ENCODE assay signal across 9 cellular contexts in genomic region chr19:4908781-4909171, GRCh38. TPM values are rescaled to one million over a fixed set of nuclear protein-coding genes. Genes with fewer than 3 reads are reported as not detected.
DNase-seq lines count a peak whose midpoint lies in the region; ATAC-seq, FAIRE-seq and TF ChIP-seq lines count a peak whose summit lies in the region.
"Had no signal": no experiment of that assay in that cellular context is flagged by ENCODE, and none has a peak within 500 bp of the region (broad histone marks: within the 10 kb centered on the region; RNA-seq: fewer than 3 reads in every experiment).

No MANE protein-coding gene starts in this region.

- H3K27me3 Mint-ChIP-seq in Calu3 (ENCODE audit: unreplicated experiment), result no peaks in the 10 kb centered on the region
- H3K27me3 Mint-ChIP-seq in activated naive CD8-positive, alpha-beta T cell treated with anti-CD3 and anti-CD28 coated beads, Interleukin-2, amount 10 ng/mL, durations not matched to agents 7 days and 5 days, result no peaks in the 10 kb centered on the region
- no peaks in the 10 kb centered on the region for H3K27me3 Mint-ChIP-seq in natural killer cell (ENCODE audit: low read depth in 2 of 2)

- TF ChIP-seq CTCF in Calu3 (IDR thresholded peaks at IDR 0.05; ENCODE audit: unreplicated experiment) (no peak), IMR-90 (conservative IDR thresholded peaks at IDR 0.05; ENCODE audit: low read depth, low read length) (no peak), natural killer cell (IDR thresholded peaks at IDR 0.05) (no peak), adrenal gland (IDR thresholded peaks at IDR 0.05) (no peak)

- H3K27ac Mint-ChIP-seq in Calu3 (ENCODE audit: unreplicated experiment) (no peak overlapping the region), natural killer cell (no peak overlapping the region)
- H3K27ac Mint-ChIP-seq in activated naive CD8-positive, alpha-beta T cell treated with anti-CD3 and anti-CD28 coated beads, Interleukin-2, amount 10 ng/mL, durations not matched to agents 7 days and 5 days, result no peak overlapping the region

- H3K27me3 ChIP-seq in IMR-90 (ENCODE audit: control insufficient read depth, insufficient read depth, low read length) (no peaks in the 10 kb centered on the region), adrenal gland (peaks cover 10% of the 10 kb centered on the region)

- peaks cover 0 to 30% of the 10 kb centered on the region in 2 experiments; a peak in 2 of 4 replicates for H3K79me1 ChIP-seq in IMR-90 (ENCODE audit: low read depth in 1 of 2, low read length in 2 of 2)

- no peak overlapping the region for H2BK20ac ChIP-seq in IMR-90 (ENCODE audit: low read depth, low read length)

- H3K4me1 Mint-ChIP-seq in Calu3 (ENCODE audit: low read depth, unreplicated experiment) (peaks cover 24% of the 10 kb centered on the region), natural killer cell (peaks cover 39 to 46% of the 10 kb centered on the region in 2 donors)
- H3K4me1 Mint-ChIP-seq in activated naive CD8-positive, alpha-beta T cell treated with anti-CD3 and anti-CD28 coated beads, Interleukin-2, amount 10 ng/mL, durations not matched to agents 7 days and 5 days, result peaks cover 24% of the 10 kb centered on the region

- H4K20me1 ChIP-seq in IMR-90 (ENCODE audit: insufficient read depth, low read length), result peaks cover 8% of the 10 kb centered on the region

- H2AFZ ChIP-seq in IMR-90 (replicated peaks; ENCODE audit: low read length, poor library complexity), result peak overlapping the region; percentile 94

- H3K36me3 Mint-ChIP-seq in Calu3 (ENCODE audit: insufficient read depth, unreplicated experiment) (peaks cover 26% of the 10 kb centered on the region), natural killer cell (no peaks in the 10 kb centered on the region)
- peaks cover 17% of the 10 kb centered on the region for H3K36me3 Mint-ChIP-seq in activated naive CD8-positive, alpha-beta T cell treated with anti-CD3 and anti-CD28 coated beads, Interleukin-2, amount 10 ng/mL, durations not matched to agents 7 days and 5 days

- no peaks in the 10 kb centered on the region for H3K9me3 ChIP-seq in IMR-90 (ENCODE audit: control insufficient read depth, insufficient read depth, low read length)
- no peaks in the 10 kb centered on the region for H3K9me3 ChIP-seq in adrenal gland (replicated peaks in 1 of 3)

- no peak overlapping the region for H3K18ac ChIP-seq in IMR-90 (ENCODE audit: low read depth, low read length)

- H3K9me3 Mint-ChIP-seq in Calu3 (ENCODE audit: low read depth, unreplicated experiment), result no peaks in the 10 kb centered on the region
- H3K9me3 Mint-ChIP-seq in activated naive CD8-positive, alpha-beta T cell treated with anti-CD3 and anti-CD28 coated beads, Interleukin-2, amount 10 ng/mL, durations not matched to agents 7 days and 5 days, result no peaks in the 10 kb centered on the region
- H3K9me3 Mint-ChIP-seq in natural killer cell, result no peaks in the 10 kb centered on the region

- H3K4me3 ChIP-seq in IMR-90 (ENCODE audit: insufficient read depth, low read depth, low read length) (no peak overlapping the region), adrenal gland (no peak overlapping the region)

- BruUV-seq in Calu3 (replicated peaks; lab: Mats Ljungman, UMichigan) (no TSS peak), IMR-90 (replicated peaks; lab: Mats Ljungman, UMichigan) (no TSS peak)

- H3K4me1 ChIP-seq in IMR-90 (ENCODE audit: control insufficient read depth, insufficient read depth, low read length) (peaks cover 18% of the 10 kb centered on the region), adrenal gland (replicated peaks in 1 of 2) (peaks cover 12 to 23% of the 10 kb centered on the region in 2 donors)

- in situ Hi-C loops in IMR-90 (cut with MboI; ENCODE audit: low sequenced_read_pairs), result no loop called here

- peak overlapping the region; percentile 43 for H2AK5ac ChIP-seq in IMR-90 (ENCODE audit: low read depth, low read length)

- 70% methylated on average over 7 of the region's 17 CpGs; no CpG with 5 or more reads in 1 of the 2 experiments for WGBS in IMR-90 (ENCODE audit: extremely low coverage in 2 of 2, insufficient read length in 1 of 2), 2 experiments
- WGBS in adrenal gland, 4 donors, result 69 to 82% (median 71%) methylated on average over 6 to 17 of the region's 17 CpGs

- FAIRE-seq in H54 (lab: Jason Lieb, UNC), result no peak
- FAIRE-seq: G401.6 had no signal

- 0 out of 2 replicates have a peak overlapping the region, but pooled peaks have one; percentile 23 for H3K4ac ChIP-seq in IMR-90 (ENCODE audit: low read depth, low read length)

- peak overlapping the region in 1 of 2 experiments; percentile 48; a peak in 1 of 4 replicates for H4K8ac ChIP-seq in IMR-90 (ENCODE audit: low read depth in 2 of 2, low read length in 2 of 2)

- intact Hi-C loops in Calu3 (cut with micrococcal nuclease; ENCODE audit: unreplicated experiment) (no loop called here), IMR-90 (cut with micrococcal nuclease) (no loop called here), natural killer cell (cut with micrococcal nuclease) (no loop called here), adrenal gland (cut with DNase I) (no loop called here)

- dilution Hi-C loops in IMR-90 (cut with HindIII; ENCODE audit: low sequenced_read_pairs, unreplicated experiment), result no loop called here

- H4K91ac ChIP-seq in IMR-90 (ENCODE audit: insufficient read depth, low read depth, low read length), result peak overlapping the region; percentile 31; the same call in 1 of the 2 replicates

- peak overlapping the region; percentile 66 for H3K4me3 Mint-ChIP-seq in Calu3 (ENCODE audit: low read depth, unreplicated experiment)
- H3K4me3 Mint-ChIP-seq in activated naive CD8-positive, alpha-beta T cell treated with anti-CD3 and anti-CD28 coated beads, Interleukin-2, amount 10 ng/mL, durations not matched to agents 7 days and 5 days, result peak overlapping the region; percentile 59
- H3K4me3 Mint-ChIP-seq in natural killer cell, result peak overlapping the region; percentile 49

- no peak overlapping the region for H3K23ac ChIP-seq in IMR-90 (ENCODE audit: low read depth, low read length)

- no peak overlapping the region for H2BK5ac ChIP-seq in IMR-90 (ENCODE audit: low read depth, low read length, poor library complexity, severe bottlenecking)

- H3K9me1 ChIP-seq in IMR-90 (ENCODE audit: insufficient read depth, low read length), result peaks cover 4% of the 10 kb centered on the region; the same call in 1 of the 2 replicates

- no peak overlapping the region for H3K56ac ChIP-seq in IMR-90 (ENCODE audit: extremely low read depth, insufficient read depth, low read length)

- DNase-seq in Calu3 (no peak), IMR-90 (no peak), natural killer cell (no peak), H54 (ENCODE audit: insufficient read length, low spot score) (no peak), adrenal gland (no peak)
- no peak for DNase-seq in activated naive CD8-positive, alpha-beta T cell treated with anti-CD3 and anti-CD28 coated beads, Interleukin-2, amount 10 ng/mL, durations not matched to agents 7 days and 5 days

- H2BK120ac ChIP-seq in IMR-90 (ENCODE audit: low read depth, low read length), result peak overlapping the region; percentile 9; the same call in 1 of the 2 replicates

- H3K4me2 ChIP-seq in IMR-90 (ENCODE audit: low read depth, low read length), result no peak overlapping the region

- H2AK9ac ChIP-seq in IMR-90 (replicated peaks; ENCODE audit: low read depth, low read length, poor library complexity), result peak overlapping the region; percentile 88

- TF ChIP-seq POLR2A in IMR-90 (IDR thresholded peaks at IDR 0.05; ENCODE audit: low read depth, low read length), result no peak
- no peak for TF ChIP-seq POLR2A in H54 (IDR thresholded peaks at IDR 0.05; ENCODE audit: low read depth, low read length)
- no peak for TF ChIP-seq POLR2A in adrenal gland (IDR thresholded peaks at IDR 0.05)

- no peaks in the 10 kb centered on the region; the same call in 1 of the 2 replicates for H3K36me3 ChIP-seq in IMR-90 (ENCODE audit: control insufficient read depth, insufficient read depth, low read length)
- H3K36me3 ChIP-seq in adrenal gland (replicated peaks in 1 of 2), result no peaks in the 10 kb centered on the region

- POLR2A ChIA-PET in IMR-90 (lab: Charles Lee; ENCODE audit: unreplicated experiment), result interaction anchor here (0.6 kb wide), 2 partner anchors 42 to 121 kb away, joined by 7 read pairs; no protein-coding TSS in a partner anchor
- POLR2A ChIA-PET in activated naive CD8-positive, alpha-beta T cell treated with anti-CD3 and anti-CD28 coated beads, Interleukin-2, amount 10 ng/mL, durations not matched to agents 7 days and 5 days (lab: Charles Lee), result no interaction called here

- no peak overlapping the region for H2BK15ac ChIP-seq in IMR-90 (ENCODE audit: low read depth, low read length)

- CTCF ChIA-PET in Calu3 (lab: Charles Lee) (no interaction called here), IMR-90 (lab: Yijun Ruan, JAX) (no interaction called here)

- no peak overlapping the region for H3K9ac ChIP-seq in IMR-90 (ENCODE audit: low read depth, low read length)

- no peak overlapping the region for H3K14ac ChIP-seq in IMR-90 (replicated peaks; ENCODE audit: low read depth, low read length)

- ATAC-seq in IMR-90 (ENCODE audit: low read depth) (no peak), natural killer cell (no peak), HG02759 (IDR thresholded peaks at IDR 0.05; ENCODE audit: unreplicated experiment) (no peak), HG02970 (IDR thresholded peaks at IDR 0.05; ENCODE audit: low FRiP score, unreplicated experiment) (no peak)
- ATAC-seq in activated naive CD8-positive, alpha-beta T cell treated with anti-CD3 and anti-CD28 coated beads, Interleukin-2, amount 10 ng/mL, durations not matched to agents 7 days and 5 days (ENCODE audit: low read depth), result no peak

- no peak overlapping the region for H4K5ac ChIP-seq in IMR-90 (ENCODE audit: low read depth, low read length)

- TF ChIP-seq RAD21 in IMR-90 (IDR thresholded peaks at IDR 0.05; ENCODE audit: low read length), result no peak

- no peak overlapping the region; the same call in 1 of the 2 replicates for H3K27ac ChIP-seq in IMR-90 (ENCODE audit: insufficient read depth, low read length)
- H3K27ac ChIP-seq in adrenal gland, result no peak overlapping the region

RNA-seq across cellular contexts. Expression of gene UHRF1, which starts 0.5 kb away (rescaled TPM):
- 41.0 and 45.2 TPM in 2 replicates for total RNA-seq in Calu3 (2022)
- total RNA-seq in IMR-90 (2012; rRNA removed), result 57.4 and 70.3 TPM in 2 replicates
- 47.4 and 49.2 TPM in 2 replicates for polyA plus RNA-seq in IMR-90 (2012; rRNA removed)
- polyA plus RNA-seq in IMR-90 (2012; cell fraction: cytosol; rRNA removed), result 32.5 and 35.1 TPM in 2 replicates
- 42.0 and 73.3 TPM in 2 replicates for polyA plus RNA-seq in IMR-90 (2012; cell fraction: nucleus; rRNA removed; ENCODE audit: low replicate concordance)
- total RNA-seq in activated naive CD8-positive, alpha-beta T cell treated with anti-CD3 and anti-CD28 coated beads, Interleukin-2, amount 10 ng/mL, durations not matched to agents 7 days and 5 days, result 100 to 1,000 TPM in 1 of 2 experiments, 10 to 100 TPM in 1; 90.8 to 103 TPM
- 1 to 10 TPM; 2.8 to 4.6 (median 4.1) TPM for total RNA-seq in natural killer cell
- total RNA-seq in adrenal gland, result 1 to 10 TPM in 5 of 8 donors, under 1 TPM in 3; 0.87 to 2.6 (median 1.2) TPM
- 1 to 10 TPM in 1 of 3 donors, under 1 TPM in 2; 0.56 to 1.2 (median 0.88) TPM for polyA plus RNA-seq in adrenal gland

RNA-seq across cellular contexts. Expression of gene ARRDC5, which starts 6.1 kb away (rescaled TPM):
- not detected in 2 replicates for total RNA-seq in Calu3 (2022)
- total RNA-seq in IMR-90 (2012; rRNA removed), result not detected in 2 replicates
- polyA plus RNA-seq in IMR-90 (2012; rRNA removed), result not detected in 2 replicates
- not detected in 2 replicates for polyA plus RNA-seq in IMR-90 (2012; cell fraction: cytosol; rRNA removed)
- 0.04 and 0.09 TPM in 2 replicates for polyA plus RNA-seq in IMR-90 (2012; cell fraction: nucleus; rRNA removed; ENCODE audit: low replicate concordance)
- 1 to 10 TPM; 7.5 to 8.8 TPM for total RNA-seq in activated naive CD8-positive, alpha-beta T cell treated with anti-CD3 and anti-CD28 coated beads, Interleukin-2, amount 10 ng/mL, durations not matched to agents 7 days and 5 days
- 10 to 100 TPM in 1 of 3 donors, 1 to 10 TPM in 2; 5.9 to 13.0 (median 8.8) TPM for total RNA-seq in natural killer cell
- total RNA-seq in adrenal gland, result under 1 TPM in 7 of 8 donors, not detected in 1; 0.14 to 0.69 (median 0.21) TPM
- 1 to 10 TPM in 1 of 3 donors, under 1 TPM in 1, not detected in 1; 0.27 to 1.1 TPM for polyA plus RNA-seq in adrenal gland

RNA-seq across cellular contexts. Expression of gene PLIN3, which starts 41.3 kb away (rescaled TPM):
- total RNA-seq in Calu3 (2022) (38.6 and 43.7 TPM in 2 replicates), IMR-90 (2012; rRNA removed) (246 and 289 TPM in 2 replicates), natural killer cell (10 to 100 TPM; 26.6 to 28.7 (median 28.3) TPM), adrenal gland (100 to 1,000 TPM in 6 of 8 donors, 10 to 100 TPM in 2; 64.9 to 181 (median 109) TPM)
- polyA plus RNA-seq in IMR-90 (2012; rRNA removed) (147 and 170 TPM in 2 replicates), adrenal gland (10 to 100 TPM; 21.3 to 59.2 (median 32.3) TPM)
- 125 and 358 TPM in 2 replicates for polyA plus RNA-seq in IMR-90 (2012; cell fraction: cytosol; rRNA removed)
- polyA plus RNA-seq in IMR-90 (2012; cell fraction: nucleus; rRNA removed; ENCODE audit: low replicate concordance), result 67.4 and 161 TPM in 2 replicates
- total RNA-seq in activated naive CD8-positive, alpha-beta T cell treated with anti-CD3 and anti-CD28 coated beads, Interleukin-2, amount 10 ng/mL, durations not matched to agents 7 days and 5 days, result 10 to 100 TPM; 22.8 to 25.5 TPM
